ENCODE assay signal across 1 cellular context in the genomic region with DNA sequence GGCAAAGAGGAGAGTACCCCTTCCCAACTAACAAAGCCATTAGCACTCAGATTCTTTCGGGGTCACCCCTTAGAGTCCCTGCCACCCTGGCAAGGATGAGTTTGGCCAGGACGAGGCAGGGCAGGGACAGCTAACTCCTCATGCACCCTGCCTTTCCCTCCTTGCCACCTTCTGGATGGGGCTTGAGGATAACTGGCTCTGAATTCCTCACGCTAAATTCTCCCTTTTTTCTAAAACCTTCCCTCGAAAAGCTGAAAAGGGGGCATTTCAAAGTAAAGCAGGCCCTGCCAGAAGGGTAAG.
TF ChIP-seq lines count a peak whose summit lies in the region.

No MANE protein-coding gene starts in this region.

TF ChIP-seq in SK-N-SH treated with all-trans-retinoic acid at 6 μM for 48 hours, 23 proteins besides CTCF, POLR2A, EP300 and RAD21 (continued from another document):
- TF ChIP-seq, protein P1, sequence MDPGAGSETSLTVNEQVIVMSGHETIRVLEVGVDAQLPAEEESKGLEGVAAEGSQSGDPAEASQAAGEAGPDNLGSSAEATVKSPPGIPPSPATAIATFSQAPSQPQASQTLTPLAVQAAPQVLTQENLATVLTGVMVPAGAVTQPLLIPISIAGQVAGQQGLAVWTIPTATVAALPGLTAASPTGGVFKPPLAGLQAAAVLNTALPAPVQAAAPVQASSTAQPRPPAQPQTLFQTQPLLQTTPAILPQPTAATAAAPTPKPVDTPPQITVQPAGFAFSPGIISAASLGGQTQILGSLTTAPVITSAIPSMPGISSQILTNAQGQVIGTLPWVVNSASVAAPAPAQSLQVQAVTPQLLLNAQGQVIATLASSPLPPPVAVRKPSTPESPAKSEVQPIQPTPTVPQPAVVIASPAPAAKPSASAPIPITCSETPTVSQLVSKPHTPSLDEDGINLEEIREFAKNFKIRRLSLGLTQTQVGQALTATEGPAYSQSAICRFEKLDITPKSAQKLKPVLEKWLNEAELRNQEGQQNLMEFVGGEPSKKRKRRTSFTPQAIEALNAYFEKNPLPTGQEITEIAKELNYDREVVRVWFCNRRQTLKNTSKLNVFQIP (CRISPR knock-in tag; IDR thresholded peaks at IDR 0.05; ENCODE audit: borderline replicate concordance, low read depth): no peak
